In the genomic region with DNA sequence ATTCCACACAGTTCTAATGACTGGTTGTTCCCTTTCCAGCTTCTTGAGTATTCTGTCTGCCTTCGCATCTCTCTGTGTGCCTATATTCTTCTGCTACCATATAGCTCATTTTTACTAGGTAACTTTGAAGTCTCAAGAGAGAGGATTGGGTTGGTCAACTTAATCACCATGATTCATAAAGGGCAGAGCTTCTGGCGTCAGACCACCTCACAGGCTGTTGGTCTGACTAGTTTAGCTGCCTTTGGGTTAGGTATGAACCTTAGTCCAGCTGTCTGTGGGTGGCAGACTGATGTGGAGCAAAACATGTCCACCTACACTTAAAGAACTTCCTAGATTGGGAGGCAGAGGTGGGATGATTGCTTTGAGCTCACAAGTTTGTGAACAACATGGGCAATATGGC, we compare ENCODE assay signal across 1 cellular context.
A peak's percentile ranks its signal among the peaks of the same experiment; 100 is the strongest.
TF ChIP-seq lines count a peak whose summit lies in the region.

No MANE protein-coding gene starts in this region.

TF ChIP-seq in IMR-90, 13 proteins besides CTCF, POLR2A, EP300 and RAD21:
- TF ChIP-seq, protein P1, sequence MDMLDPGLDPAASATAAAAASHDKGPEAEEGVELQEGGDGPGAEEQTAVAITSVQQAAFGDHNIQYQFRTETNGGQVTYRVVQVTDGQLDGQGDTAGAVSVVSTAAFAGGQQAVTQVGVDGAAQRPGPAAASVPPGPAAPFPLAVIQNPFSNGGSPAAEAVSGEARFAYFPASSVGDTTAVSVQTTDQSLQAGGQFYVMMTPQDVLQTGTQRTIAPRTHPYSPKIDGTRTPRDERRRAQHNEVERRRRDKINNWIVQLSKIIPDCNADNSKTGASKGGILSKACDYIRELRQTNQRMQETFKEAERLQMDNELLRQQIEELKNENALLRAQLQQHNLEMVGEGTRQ (IDR thresholded peaks at IDR 0.05; ENCODE audit: low read depth, low read length) = no peak
- TF ChIP-seq MXI1 (IDR thresholded peaks at IDR 0.05; ENCODE audit: borderline replicate concordance, low read depth, low read length) = no peak
- TF ChIP-seq FOS (IDR thresholded peaks at IDR 0.05; ENCODE audit: low read depth, low read length) = 0 out of 2 replicates have a peak, but pooled peaks have one; percentile 22
